In genomic region chr3:107431048-107431297, GRCh38 we compare ENCODE assay signal across 8 cellular contexts.
DNase-seq lines count a peak whose midpoint lies in the region; ATAC-seq and TF ChIP-seq lines count a peak whose summit lies in the region.

No MANE protein-coding gene starts in this region.

- ATAC-seq in GM19043 (IDR thresholded peaks at IDR 0.05; ENCODE audit: low read depth, unreplicated experiment): peak; percentile 30
- peak; percentile 25 for ATAC-seq in HG03378 (IDR thresholded peaks at IDR 0.05; ENCODE audit: unreplicated experiment)

- TF ChIP-seq CTCF in AG10803 (conservative IDR thresholded peaks at IDR 0.05; ENCODE audit: low read length): no peak
- no peak for TF ChIP-seq CTCF in fibroblast of pulmonary artery (IDR thresholded peaks at IDR 0.05; ENCODE audit: low read length, missing control alignments)

- H3K4me3 ChIP-seq in AG10803 (ENCODE audit: low read length): peak overlapping the region; percentile 61
- peak overlapping the region; percentile 63 for H3K4me3 ChIP-seq in fibroblast of pulmonary artery (replicated peaks; ENCODE audit: low read depth, low read length)

- DNase-seq in AG10803 (ENCODE audit: low read depth) (no peak), fibroblast of pulmonary artery (ENCODE audit: low read depth) (no peak), nucleus accumbens (lab: John Stamatoyannopoulos, UW) (peak in 48 of 56 donors; percentile 6 to 85 (median 64)), RPMI8226 (no peak), NCI-H1930 (lab: John Stamatoyannopoulos, UW) (no peak)
- DNase-seq in activated CD8-positive, alpha-beta memory T cell treated with anti-CD3 and anti-CD28 coated beads, Interleukin-2, amount 50 U/mL, for 4 hours: peak; percentile 24

Comparison
In these comparisons a context has a peak if more than half of its experiments do, and no peak if none do; other contexts are left out.
1. DNase-seq: peak in activated CD8-positive, alpha-beta memory T cell treated with anti-CD3 and anti-CD28 coated beads, Interleukin-2, amount 50 U/mL, for 4 hours (single experiment) and nucleus accumbens (48 of 56); none in AG10803 (single experiment), fibroblast of pulmonary artery (single experiment), RPMI8226 (single experiment) and NCI-H1930 (0 of 2).